In genomic region chr22:19993926-19994325, GRCh38 we compare ENCODE assay signal across 23 cellular contexts. TPM values are rescaled to one million over a fixed set of nuclear protein-coding genes. Genes with fewer than 3 reads are reported as not detected.
"Had no signal": no experiment of that assay in that cellular context is flagged by ENCODE, and none has a peak within 500 bp of the region (broad histone marks: within the 10 kb centered on the region; RNA-seq: fewer than 3 reads in every experiment).

No MANE protein-coding gene starts in this region.

- ATAC-seq: natural killer cell; right lobe of liver; stimulated activated memory B cell treated with anti-CD40 and anti-IgM and Interleukin-4, amounts not matched to agents 10 μg/mL and 1 μg/mL and 100 μg/mL, for 72 hours; stimulated activated naive CD8-positive, alpha-beta T cell treated with anti-CD3 and anti-CD28 coated beads, Interleukin-15, amount 100 ng/mL, for 72 hours had no signal

- H3K4me3 ChIP-seq: left ventricle myocardium inferior, lung, neural progenitor cell, ovary, right atrium auricular region, right lobe of liver, smooth muscle cell, testis, tibial nerve, upper lobe of left lung had no signal

- H3K9me3 ChIP-seq: left ventricle myocardium inferior, ovary, right atrium auricular region, right lobe of liver, testis, tibial nerve, upper lobe of left lung had no signal

- DNase-seq: hypothalamus; immature natural killer cell; left ventricle myocardium inferior; mesendoderm; naive B cell; natural killer cell; nephron progenitor cell; stimulated activated CD4-positive, alpha-beta T cell treated with anti-CD3 and anti-CD28 coated beads, Interleukin-1b, Interleukin-23, amount 100 ng/mL, for 48 hours; stimulated activated CD4-positive, alpha-beta T cell treated with anti-CD3 and anti-CD28 coated beads, Interleukin-2, amount 100 ng/mL, for 48 hours; stimulated activated CD4-positive, alpha-beta T cell treated with anti-CD3 and anti-CD28 coated beads, Interleukin-4, amount 100 ng/mL, for 4 hours; stimulated activated CD8-positive, alpha-beta memory T cell treated with anti-CD3 and anti-CD28 coated beads, Interleukin-4, amount 100 ng/mL, for 48 hours; stimulated activated naive CD4-positive, alpha-beta T cell treated with Interleukin-2 at 50 U/mL for 16 hours; stimulated activated naive CD8-positive, alpha-beta T cell treated with anti-CD3 and anti-CD28 coated beads, Interleukin-15, amount 100 ng/mL, for 72 hours; testis; upper lobe of left lung had no signal

- H2AFZ ChIP-seq: neural progenitor cell had no signal

- H3K27me3 ChIP-seq: neural progenitor cell, ovary, right atrium auricular region, right lobe of liver, testis, tibial nerve, upper lobe of left lung had no signal

- H3K36me3 ChIP-seq: left ventricle myocardium inferior, neural progenitor cell, ovary, right atrium auricular region, right lobe of liver, tibial nerve, upper lobe of left lung had no signal

- H3K27ac ChIP-seq: left ventricle myocardium inferior, neural progenitor cell, ovary, right atrium auricular region, testis, upper lobe of left lung had no signal

- H3K4me2 ChIP-seq: neural progenitor cell, smooth muscle cell had no signal

RNA-seq across cellular contexts. Expression of gene TXNRD2, which starts 52.3 kb away (rescaled TPM):
- total RNA-seq: smooth muscle cell had no signal
